In the genomic region with DNA sequence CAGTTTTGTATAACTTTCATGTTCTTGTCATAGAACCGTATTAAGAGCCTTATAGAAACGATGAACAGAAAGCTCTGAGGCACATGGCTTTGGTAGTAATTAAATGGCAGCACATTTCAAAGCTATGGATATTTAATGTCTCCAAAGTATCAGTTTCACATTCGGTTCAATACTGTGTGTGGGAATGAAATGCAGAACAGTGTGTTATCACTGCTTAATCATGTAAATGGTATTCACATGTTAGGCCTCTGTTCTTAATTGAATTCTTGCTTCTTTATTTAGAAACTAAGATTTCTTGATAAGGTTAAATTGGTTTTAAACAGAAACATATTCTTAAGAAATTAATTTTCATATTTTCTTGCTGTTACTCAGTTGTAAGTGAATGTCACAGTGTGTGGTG, we compare ENCODE assay signal across 25 cellular contexts.
DNase-seq lines count a peak whose midpoint lies in the region; ATAC-seq, FAIRE-seq and TF ChIP-seq lines count a peak whose summit lies in the region.
"Had no signal": no experiment of that assay in that cellular context is flagged by ENCODE, and none has a peak within 500 bp of the region (broad histone marks: within the 10 kb centered on the region; RNA-seq: fewer than 3 reads in every experiment).

No MANE protein-coding gene starts in this region.

- no peaks in the 10 kb centered on the region for H3K9me3 Mint-ChIP-seq in HFFc6

- DNase-seq in HFFc6 (no peak), bronchial epithelial cell (ENCODE audit: low read depth) (peak; percentile 4), mesenchymal stem cell (peak; percentile 16), NCI-H2029 (lab: John Stamatoyannopoulos, UW) (no peak), urothelium cell line (ENCODE audit: low spot score) (no peak), NCI-H748 (lab: John Stamatoyannopoulos, UW; ENCODE audit: unreplicated experiment) (no peak)
- DNase-seq: 8988T; effector CD4-positive, alpha-beta T cell; heart left ventricle; immature natural killer cell; KBM-7; NCI-H1694 treated with DMSO at 0.1 percent for 48 hours; nucleus accumbens; PC-9; SIG-M5; T-helper 17 cell; uterus had no signal

- H3K4me3 ChIP-seq in ACC112 (ENCODE audit: low read depth, low read length) (peak overlapping the region; percentile 62), bronchial epithelial cell (ENCODE audit: low read depth, low read length) (no peak overlapping the region), mesenchymal stem cell (ENCODE audit: insufficient read depth in 1 of 2, low read depth in 1 of 2, low read length in 2 of 2) (peak overlapping the region in 1 of 2 experiments; percentile 6)
- H3K4me3 ChIP-seq: BLaER1 treated with 17β-estradiol and CSF1 and Interleukin-3, amounts not matched to agents 10 nM and 100 nM; heart left ventricle; PC-9; right atrium auricular region; uterus had no signal

- no peak overlapping the region for H3K9ac ChIP-seq in mesenchymal stem cell (ENCODE audit: low read length)
- H3K9ac ChIP-seq: BLaER1 treated with 17β-estradiol and CSF1 and Interleukin-3, amounts not matched to agents 10 nM and 100 nM had no signal

- H3K27ac ChIP-seq in ACC112 (ENCODE audit: low read depth, low read length) = peak overlapping the region; percentile 73
- H3K27ac ChIP-seq in mesenchymal stem cell (ENCODE audit: low read length, poor library complexity, severe bottlenecking) = peak overlapping the region; percentile 70
- H3K27ac ChIP-seq: BLaER1 treated with 17β-estradiol and CSF1 and Interleukin-3, amounts not matched to agents 10 nM and 100 nM; heart left ventricle; PC-9; right atrium auricular region; uterus; VCaP had no signal

- no peak overlapping the region for H3K14ac ChIP-seq in mesenchymal stem cell (ENCODE audit: low read length in 2 of 2)

- H2BK120ac ChIP-seq in mesenchymal stem cell (ENCODE audit: low read depth, low read length) = no peak overlapping the region

- H2AK5ac ChIP-seq in mesenchymal stem cell (ENCODE audit: low read length, severe bottlenecking) = no peak overlapping the region

- WGBS in mesenchymal stem cell = 70% methylated on average over 3 of the region's 3 CpGs

- H3K4me1 ChIP-seq in ACC112 (ENCODE audit: control insufficient read depth, insufficient read depth, low read length, unreplicated experiment) (peaks cover 21% of the 10 kb centered on the region), mesenchymal stem cell (ENCODE audit: control insufficient read depth, insufficient read depth, low read depth, low read length) (no peaks in the 10 kb centered on the region)
- H3K4me1 ChIP-seq: BLaER1 treated with 17β-estradiol and CSF1 and Interleukin-3, amounts not matched to agents 10 nM and 100 nM; heart left ventricle; right atrium auricular region; uterus had no signal

- H4K91ac ChIP-seq in mesenchymal stem cell (ENCODE audit: low read length) = no peak overlapping the region

- peak overlapping the region; percentile 62 for H3K27ac Mint-ChIP-seq in HFFc6
- H3K27ac Mint-ChIP-seq: immature natural killer cell, T-helper 17 cell had no signal

- peak overlapping the region; percentile 80 for H3K4me3 Mint-ChIP-seq in HFFc6
- H3K4me3 Mint-ChIP-seq: immature natural killer cell, T-helper 17 cell had no signal

- H3K79me2 ChIP-seq in ACC112 (ENCODE audit: control insufficient read depth, insufficient read depth, low read length, unreplicated experiment) = no peaks in the 10 kb centered on the region

- H3K4ac ChIP-seq in mesenchymal stem cell (ENCODE audit: low read depth in 1 of 2, low read length in 2 of 2) = no peak overlapping the region

- no peak overlapping the region for H3K18ac ChIP-seq in mesenchymal stem cell (ENCODE audit: low read depth in 1 of 2, low read length in 2 of 2)

- no peak overlapping the region for H3K4me2 ChIP-seq in mesenchymal stem cell (ENCODE audit: low read length, poor library complexity, severe bottlenecking)
- H3K4me2 ChIP-seq: BLaER1 treated with 17β-estradiol and CSF1 and Interleukin-3, amounts not matched to agents 10 nM and 100 nM; PC-9 had no signal

- peak overlapping the region; percentile 79 for H2AFZ ChIP-seq in ACC112 (ENCODE audit: low read length, unreplicated experiment)
- H2AFZ ChIP-seq in mesenchymal stem cell (ENCODE audit: low read depth, low read length) = no peak overlapping the region
- H2AFZ ChIP-seq: PC-9 had no signal

- no peaks in the 10 kb centered on the region for H3K79me1 ChIP-seq in mesenchymal stem cell (replicated peaks; ENCODE audit: low read length, poor library complexity, severe bottlenecking)

- H4K8ac ChIP-seq in mesenchymal stem cell (ENCODE audit: low read length) = no peak overlapping the region

- no peak overlapping the region for H3K23ac ChIP-seq in mesenchymal stem cell (ENCODE audit: low read length in 2 of 2)

- ATAC-seq in GM21737 (IDR thresholded peaks at IDR 0.05; ENCODE audit: unreplicated experiment) = no peak
- ATAC-seq: esophagus mucosa, heart left ventricle, T-helper 17 cell had no signal

- H3K4me1 Mint-ChIP-seq in HFFc6 (ENCODE audit: low read depth) = peaks cover 53% of the 10 kb centered on the region
- H3K4me1 Mint-ChIP-seq: immature natural killer cell, T-helper 17 cell had no signal

- no peak for FAIRE-seq in bronchial epithelial cell (lab: Jason Lieb, UNC)
- no peak for FAIRE-seq in urothelium cell line (lab: Jason Lieb, UNC)
- FAIRE-seq: D721Med, G401.6 had no signal

- no peak overlapping the region for H2BK5ac ChIP-seq in mesenchymal stem cell (ENCODE audit: low read depth, low read length, poor library complexity, severe bottlenecking)

- H3K27me3 Mint-ChIP-seq in HFFc6 (ENCODE audit: insufficient read depth) = no peaks in the 10 kb centered on the region; the same call in 1 of the 2 replicates
- H3K27me3 Mint-ChIP-seq: T-helper 17 cell had no signal

- H3K9me3 ChIP-seq in mesenchymal stem cell (ENCODE audit: control insufficient read depth, low read length) = no peaks in the 10 kb centered on the region
- H3K9me3 ChIP-seq: BLaER1 treated with 17β-estradiol and CSF1 and Interleukin-3, amounts not matched to agents 10 nM and 100 nM; heart left ventricle; right atrium auricular region; uterus had no signal

- H3K36me3 ChIP-seq in ACC112 (ENCODE audit: insufficient read depth, low read length) (no peaks in the 10 kb centered on the region), bronchial epithelial cell (ENCODE audit: control insufficient read depth, insufficient read depth, low read length) (no peaks in the 10 kb centered on the region), mesenchymal stem cell (ENCODE audit: control insufficient read depth in 1 of 2, insufficient read depth in 2 of 2, low read depth in 1 of 2, low read length in 2 of 2) (no peaks in the 10 kb centered on the region)
- H3K36me3 ChIP-seq: BLaER1 treated with 17β-estradiol and CSF1 and Interleukin-3, amounts not matched to agents 10 nM and 100 nM; heart left ventricle; right atrium auricular region; uterus had no signal

- H3K27me3 ChIP-seq in ACC112 (ENCODE audit: insufficient read depth, low read length) (no peaks in the 10 kb centered on the region), bronchial epithelial cell (ENCODE audit: control insufficient read depth, insufficient read depth, low read length) (no peaks in the 10 kb centered on the region), mesenchymal stem cell (ENCODE audit: control insufficient read depth in 1 of 2, insufficient read depth in 1 of 2, low read length in 2 of 2) (no peaks in the 10 kb centered on the region)
- H3K27me3 ChIP-seq: BLaER1 treated with 17β-estradiol and CSF1 and Interleukin-3, amounts not matched to agents 10 nM and 100 nM; heart left ventricle; right atrium auricular region; uterus had no signal

- no peak overlapping the region for H2BK12ac ChIP-seq in mesenchymal stem cell (ENCODE audit: low read length in 2 of 2)

- TF ChIP-seq CTCF in HFFc6 (IDR thresholded peaks at IDR 0.05) = no peak
- no peak for TF ChIP-seq CTCF in bronchial epithelial cell (IDR thresholded peaks at IDR 0.05; ENCODE audit: insufficient read depth, low read length, severe bottlenecking)

- H2BK15ac ChIP-seq in mesenchymal stem cell (ENCODE audit: low read depth, poor library complexity, severe bottlenecking) = no peak overlapping the region

- no peaks in the 10 kb centered on the region for H3K36me3 Mint-ChIP-seq in HFFc6 (ENCODE audit: low read depth)
- H3K36me3 Mint-ChIP-seq: immature natural killer cell had no signal

Comparison
In these comparisons a context has a peak if more than half of its experiments do, and no peak if none do; other contexts are left out.
1. DNase-seq: peak in bronchial epithelial cell (single experiment) and mesenchymal stem cell (single experiment); none in HFFc6 (single experiment), NCI-H2029 (single experiment), urothelium cell line (single experiment) and NCI-H748 (single experiment).